27 cellular contexts compared by ENCODE assay signal in the genomic region with DNA sequence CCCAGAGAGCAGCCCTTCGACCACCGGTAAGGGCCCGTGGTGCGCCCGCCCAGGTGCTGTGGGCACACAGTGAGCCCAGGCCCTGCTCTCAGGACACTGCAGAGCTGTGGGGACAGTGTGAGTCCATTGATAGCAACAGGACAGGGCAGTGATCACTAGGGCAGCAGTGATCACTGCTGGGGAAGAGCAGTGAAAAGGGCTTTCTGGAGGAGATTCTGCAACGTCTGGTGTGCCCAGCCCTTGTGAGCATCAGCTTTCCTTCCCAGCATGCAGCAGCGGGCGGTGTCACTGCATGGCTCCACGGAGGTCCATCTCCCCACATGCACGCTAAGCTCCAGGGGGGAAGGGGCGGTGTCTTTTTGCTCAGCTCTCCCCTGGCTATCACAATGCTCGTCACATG. TPM values are rescaled to one million over a fixed set of nuclear protein-coding genes. Genes with fewer than 3 reads are reported as not detected.
DNase-seq lines count a peak whose midpoint lies in the region; ATAC-seq and TF ChIP-seq lines count a peak whose summit lies in the region.
"Had no signal": no experiment of that assay in that cellular context is flagged by ENCODE, and none has a peak within 500 bp of the region (broad histone marks: within the 10 kb centered on the region; RNA-seq: fewer than 3 reads in every experiment).

No MANE protein-coding gene starts in this region.

- intact Hi-C loops in Right ventricle myocardium inferior (cut with DNase I), result no loop called here
- intact Hi-C loops in Right ventricle myocardium superior (cut with DNase I), result no loop called here

- H3K4me3 Mint-ChIP-seq in nephron progenitor cell, result no peak overlapping the region
- H3K4me3 Mint-ChIP-seq: CD14-positive monocyte; CD8-positive, alpha-beta memory T cell had no signal

- H3K4me3 ChIP-seq in choroid plexus epithelial cell (ENCODE audit: low read depth, low read length), result no peak overlapping the region
- H3K4me3 ChIP-seq: GM23248, PC-9 had no signal

- DNase-seq in Right ventricle myocardium inferior (ENCODE audit: missing footprints) (peak; percentile 53), Right ventricle myocardium superior (no peak), choroid plexus epithelial cell (ENCODE audit: low read depth) (peak; percentile 26), nephron progenitor cell (no peak), NCI-H748 (lab: John Stamatoyannopoulos, UW; ENCODE audit: unreplicated experiment) (no peak)
- DNase-seq: 8988T; ACHN; BE2C; CD8-positive, alpha-beta memory T cell; DMS79 treated with DMSO at 0.1 percent for 48 hours; GF-D8; GM23248; KBM-7; MV-4-11; NCI-H1105; NCI-H1436 treated with DMSO at 0.1 percent for 48 hours; NCI-H187 treated with DMSO at 0.1 percent for 48 hours; NCI-H2171 treated with DMSO at 0.1 percent for 48 hours; NCI-H524; NCI-H82; PC-9; SHP77 treated with DMSO at 0.1 percent for 48 hours had no signal

- no peaks in the 10 kb centered on the region for H3K27me3 Mint-ChIP-seq in nephron progenitor cell (ENCODE audit: low read depth, poor library complexity)
- H3K27me3 Mint-ChIP-seq: CD8-positive, alpha-beta memory T cell had no signal

- TF ChIP-seq CTCF in choroid plexus epithelial cell (conservative IDR thresholded peaks at IDR 0.05; ENCODE audit: low read depth, low read length) (no peak), nephron progenitor cell (IDR thresholded peaks at IDR 0.05) (no peak)

- H3K27ac Mint-ChIP-seq in nephron progenitor cell, result peak overlapping the region; percentile 77

- H3K36me3 Mint-ChIP-seq in nephron progenitor cell (ENCODE audit: low read depth), result peaks cover 53% of the 10 kb centered on the region

- ATAC-seq in Right ventricle myocardium inferior (peak; percentile 26), Right ventricle myocardium superior (ENCODE audit: poor library complexity) (no peak), HG03442 (IDR thresholded peaks at IDR 0.05; ENCODE audit: unreplicated experiment) (no peak), HG03432 (IDR thresholded peaks at IDR 0.05; ENCODE audit: unreplicated experiment) (no peak), GM21825 (IDR thresholded peaks at IDR 0.05; ENCODE audit: unreplicated experiment) (no peak)
- ATAC-seq: HCT116 had no signal

- no peaks in the 10 kb centered on the region for H3K9me3 Mint-ChIP-seq in nephron progenitor cell
- H3K9me3 Mint-ChIP-seq: CD8-positive, alpha-beta memory T cell had no signal

- peaks cover 25% of the 10 kb centered on the region for H3K4me1 Mint-ChIP-seq in nephron progenitor cell
- H3K4me1 Mint-ChIP-seq: CD14-positive monocyte; CD8-positive, alpha-beta memory T cell had no signal

RNA-seq across cellular contexts. Expression of gene MAP1LC3B, which starts 32.1 kb away (rescaled TPM):
- total RNA-seq in Right ventricle myocardium inferior (125 TPM), Right ventricle myocardium superior (118 TPM)

RNA-seq across cellular contexts. Expression of gene FBXO31, which starts 40.7 kb away (rescaled TPM):
- 70.2 TPM for total RNA-seq in Right ventricle myocardium inferior
- total RNA-seq in Right ventricle myocardium superior, result 78.9 TPM

Comparison
In these comparisons a context has a peak if more than half of its experiments do, and no peak if none do; other contexts are left out.
1. DNase-seq: peak in Right ventricle myocardium inferior (single experiment) and choroid plexus epithelial cell (single experiment); none in Right ventricle myocardium superior (single experiment), nephron progenitor cell (single experiment) and NCI-H748 (single experiment).